26 cellular contexts compared by ENCODE assay signal in genomic region chr1:116476321-116476720, GRCh38.
DNase-seq lines count a peak whose midpoint lies in the region; ATAC-seq and TF ChIP-seq lines count a peak whose summit lies in the region.
"Had no signal": no experiment of that assay in that cellular context is flagged by ENCODE, and none has a peak within 500 bp of the region (broad histone marks: within the 10 kb centered on the region; RNA-seq: fewer than 3 reads in every experiment).

No MANE protein-coding gene starts in this region.

- CTCF ChIA-PET in activated CD4-positive, alpha-beta T cell treated with anti-CD3 and anti-CD28 coated beads, Interleukin-2, amount 10 ng/mL, durations not matched to agents 7 days and 5 days (lab: Charles Lee), result interaction anchor here (1.2 to 2.3 kb wide), 2 partner anchors 9 to 337 kb away, joined by 3 to 9 read pairs; no protein-coding TSS in a partner anchor

- H3K27me3 Mint-ChIP-seq in activated CD4-positive, alpha-beta T cell treated with anti-CD3 and anti-CD28 coated beads, Interleukin-2, amount 10 ng/mL, durations not matched to agents 7 days and 5 days, result no peaks in the 10 kb centered on the region
- H3K27me3 Mint-ChIP-seq in activated T-helper 17 cell treated with anti-CD3 and anti-CD28 coated beads, Interleukin-2, amount 50 U/mL, for 72 hours, result no peaks in the 10 kb centered on the region
- H3K27me3 Mint-ChIP-seq: activated T-cell treated with anti-CD3 and anti-CD28 coated beads, Interleukin-2, amount 50 U/mL, for 24 hours; CD4-positive, alpha-beta T cell; stimulated activated naive CD8-positive, alpha-beta T cell treated with anti-CD3 and anti-CD28 coated beads, Interleukin-15, Interleukin-2, amounts not matched to agents 100 ng/mL and 50 ng/mL, for 24 hours had no signal

- no peaks in the 10 kb centered on the region for H3K9me3 ChIP-seq in heart left ventricle
- no peaks in the 10 kb centered on the region for H3K9me3 ChIP-seq in skeletal muscle tissue (ENCODE audit: control insufficient read depth in 3 of 3, low read length in 3 of 3)
- H3K9me3 ChIP-seq: adrenal gland, SJCRH30, thyroid gland had no signal

- TF ChIP-seq CTCF in heart left ventricle (IDR thresholded peaks at IDR 0.05), result no peak

- intact Hi-C loops in heart left ventricle (cut with DNase I), result loop anchor here in 8 of 10 donors (2.0 to 5.0 kb wide), 9 partner anchors 44 to 100 kb away; no protein-coding TSS in a partner anchor

- ATAC-seq in heart left ventricle, result peak; percentile 77 to 83 (median 82)
- ATAC-seq in HG03378 (IDR thresholded peaks at IDR 0.05; ENCODE audit: unreplicated experiment), result no peak
- no peak for ATAC-seq in GM21423 (IDR thresholded peaks at IDR 0.05; ENCODE audit: unreplicated experiment)
- no peak for ATAC-seq in activated T-helper 17 cell treated with anti-CD3 and anti-CD28 coated beads, Interleukin-2, amount 50 U/mL, for 72 hours (replicated peaks)
- ATAC-seq: activated CD4-positive, alpha-beta T cell treated with anti-CD3 and anti-CD28 coated beads for 36 hours; Panc1 had no signal

- H3K4me3 ChIP-seq in heart left ventricle (no peak overlapping the region), skeletal muscle tissue (ENCODE audit: low read length in 3 of 3) (no peak overlapping the region)
- H3K4me3 ChIP-seq: adrenal gland, coronary artery, lung, SJCRH30, thyroid gland had no signal

- no peaks in the 10 kb centered on the region for H3K4me1 Mint-ChIP-seq in activated CD4-positive, alpha-beta T cell treated with anti-CD3 and anti-CD28 coated beads, Interleukin-2, amount 10 ng/mL, durations not matched to agents 7 days and 5 days
- H3K4me1 Mint-ChIP-seq in activated T-helper 17 cell treated with anti-CD3 and anti-CD28 coated beads, Interleukin-2, amount 50 U/mL, for 72 hours, result no peaks in the 10 kb centered on the region
- H3K4me1 Mint-ChIP-seq: activated CD4-positive, alpha-beta T cell treated with anti-CD3 and anti-CD28 coated beads for 36 hours had no signal

- peaks cover 0 to 40% (median 23%) of the 10 kb centered on the region in 12 donors for H3K4me1 ChIP-seq in heart left ventricle
- H3K4me1 ChIP-seq in skeletal muscle tissue (ENCODE audit: control insufficient read depth in 3 of 3, insufficient read depth in 3 of 3, low read length in 3 of 3), result peaks cover 36 to 49% (median 46%) of the 10 kb centered on the region in 3 donors
- H3K4me1 ChIP-seq: adrenal gland had no signal

- POLR2A ChIA-PET in activated CD4-positive, alpha-beta T cell treated with anti-CD3 and anti-CD28 coated beads, Interleukin-2, amount 10 ng/mL, durations not matched to agents 7 days and 5 days (lab: Charles Lee), result no interaction called here

- no peak for TF ChIP-seq POLR2A in heart left ventricle (IDR thresholded peaks at IDR 0.05)

- no peaks in the 10 kb centered on the region for H3K36me3 ChIP-seq in heart left ventricle
- H3K36me3 ChIP-seq in skeletal muscle tissue (ENCODE audit: control insufficient read depth in 3 of 3, insufficient read depth in 3 of 3, low read length in 3 of 3), result no peaks in the 10 kb centered on the region
- H3K36me3 ChIP-seq: adrenal gland, brain microvascular endothelial cell, SJCRH30, thyroid gland had no signal

- H3K27ac Mint-ChIP-seq in activated CD4-positive, alpha-beta T cell treated with anti-CD3 and anti-CD28 coated beads, Interleukin-2, amount 10 ng/mL, durations not matched to agents 7 days and 5 days, result no peak overlapping the region
- H3K27ac Mint-ChIP-seq in activated T-helper 17 cell treated with anti-CD3 and anti-CD28 coated beads, Interleukin-2, amount 50 U/mL, for 72 hours, result no peak overlapping the region
- H3K27ac Mint-ChIP-seq: activated CD4-positive, alpha-beta T cell treated with anti-CD3 and anti-CD28 coated beads for 36 hours; activated T-cell treated with anti-CD3 and anti-CD28 coated beads, Interleukin-2, amount 50 U/mL, for 24 hours; CD4-positive, alpha-beta T cell; endodermal cell; HFFc6; stimulated activated naive CD8-positive, alpha-beta T cell treated with anti-CD3 and anti-CD28 coated beads, Interleukin-15, Interleukin-2, amounts not matched to agents 100 ng/mL and 50 ng/mL, for 24 hours had no signal

- no peaks in the 10 kb centered on the region for H3K36me3 Mint-ChIP-seq in activated CD4-positive, alpha-beta T cell treated with anti-CD3 and anti-CD28 coated beads, Interleukin-2, amount 10 ng/mL, durations not matched to agents 7 days and 5 days (ENCODE audit: low read depth)
- H3K36me3 Mint-ChIP-seq in activated T-helper 17 cell treated with anti-CD3 and anti-CD28 coated beads, Interleukin-2, amount 50 U/mL, for 72 hours (ENCODE audit: low read depth), result no peaks in the 10 kb centered on the region

- DNase-seq in OCI-M1 (lab: John Stamatoyannopoulos, UW), result peak; percentile 48
- DNase-seq in heart left ventricle, result peak in 1 of 5 donors; percentile 48
- peak; percentile 32 for DNase-seq in myocyte (ENCODE audit: low read depth)
- DNase-seq in activated CD4-positive, alpha-beta T cell treated with anti-CD3 and anti-CD28 coated beads, Interleukin-2, amount 10 ng/mL, durations not matched to agents 7 days and 5 days, result no peak
- DNase-seq: activated CD4-positive, alpha-beta T cell treated with anti-CD3 and anti-CD28 coated beads for 36 hours; activated naive CD4-positive, alpha-beta T cell; activated T-cell treated with anti-CD3 and anti-CD28 coated beads, Interleukin-2, amount 50 U/mL, for 24 hours; adrenal gland; brain microvascular endothelial cell; CD4-positive, alpha-beta T cell; endodermal cell; HFFc6; islet precursor cell; NCI-H1694; NCI-H2171 treated with DMSO at 0.1 percent for 48 hours; NCI-H526; SJCRH30; thyroid gland had no signal

- H3K4me3 Mint-ChIP-seq in activated CD4-positive, alpha-beta T cell treated with anti-CD3 and anti-CD28 coated beads, Interleukin-2, amount 10 ng/mL, durations not matched to agents 7 days and 5 days, result no peak overlapping the region
- H3K4me3 Mint-ChIP-seq in activated T-helper 17 cell treated with anti-CD3 and anti-CD28 coated beads, Interleukin-2, amount 50 U/mL, for 72 hours, result no peak overlapping the region
- H3K4me3 Mint-ChIP-seq: activated CD4-positive, alpha-beta T cell treated with anti-CD3 and anti-CD28 coated beads for 36 hours; activated T-cell treated with anti-CD3 and anti-CD28 coated beads, Interleukin-2, amount 50 U/mL, for 24 hours; CD4-positive, alpha-beta T cell; endodermal cell; HFFc6; stimulated activated naive CD8-positive, alpha-beta T cell treated with anti-CD3 and anti-CD28 coated beads, Interleukin-15, Interleukin-2, amounts not matched to agents 100 ng/mL and 50 ng/mL, for 24 hours had no signal

- 47 to 59% (median 55%) methylated on average over 3 of the region's 3 CpGs for WGBS in heart left ventricle, 4 donors

- H3K9ac ChIP-seq in skeletal muscle tissue (ENCODE audit: low read depth in 1 of 3, low read length in 3 of 3), result peak overlapping the region in 1 of 3 donors; percentile 53

- no peaks in the 10 kb centered on the region for H3K27me3 ChIP-seq in heart left ventricle
- H3K27me3 ChIP-seq in skeletal muscle tissue (ENCODE audit: control insufficient read depth in 3 of 3, insufficient read depth in 3 of 3, low read length in 3 of 3), result no peaks in the 10 kb centered on the region
- H3K27me3 ChIP-seq: adrenal gland, brain microvascular endothelial cell, SJCRH30, thyroid gland had no signal

- peak overlapping the region; percentile 75 to 96 (median 90) for H3K27ac ChIP-seq in heart left ventricle
- peak overlapping the region; percentile 95 for H3K27ac ChIP-seq in skeletal muscle tissue (ENCODE audit: low read depth, low read length)
- H3K27ac ChIP-seq: adrenal gland, brain microvascular endothelial cell, coronary artery, SJCRH30, thyroid gland had no signal

- H3K9me3 Mint-ChIP-seq in activated CD4-positive, alpha-beta T cell treated with anti-CD3 and anti-CD28 coated beads, Interleukin-2, amount 10 ng/mL, durations not matched to agents 7 days and 5 days, result no peaks in the 10 kb centered on the region
- H3K9me3 Mint-ChIP-seq in activated T-helper 17 cell treated with anti-CD3 and anti-CD28 coated beads, Interleukin-2, amount 50 U/mL, for 72 hours, result no peaks in the 10 kb centered on the region
- H3K9me3 Mint-ChIP-seq: activated T-cell treated with anti-CD3 and anti-CD28 coated beads, Interleukin-2, amount 50 U/mL, for 24 hours; CD4-positive, alpha-beta T cell; endodermal cell; HFFc6; stimulated activated naive CD8-positive, alpha-beta T cell treated with anti-CD3 and anti-CD28 coated beads, Interleukin-15, Interleukin-2, amounts not matched to agents 100 ng/mL and 50 ng/mL, for 24 hours had no signal

Comparison
In these comparisons a context has a peak if more than half of its experiments do, and no peak if none do; other contexts are left out.
1. ATAC-seq: peak in heart left ventricle (4 of 4); none in HG03378 (single experiment), GM21423 (single experiment) and activated T-helper 17 cell treated with anti-CD3 and anti-CD28 coated beads, Interleukin-2, amount 50 U/mL, for 72 hours (single experiment).